In genomic region chr9:4739587-4740372, GRCh38 we compare ENCODE assay signal across 8 cellular contexts. TPM values are rescaled to one million over a fixed set of nuclear protein-coding genes. Genes with fewer than 3 reads are reported as not detected.
DNase-seq lines count a peak whose midpoint lies in the region; FAIRE-seq and TF ChIP-seq lines count a peak whose summit lies in the region.

No MANE protein-coding gene starts in this region.

- H3K27ac ChIP-seq in H1 (ENCODE audit: low read depth, low read length): no peak overlapping the region

- no peak overlapping the region for H2AFZ ChIP-seq in H1 (ENCODE audit: low read length)

- H3K4me3 ChIP-seq in H1 (ENCODE audit: extremely low read depth in 1 of 4, insufficient read depth in 2 of 4, low read depth in 3 of 4, low read length in 4 of 4): peak overlapping the region; percentile 58 to 87 (median 76)

- TF ChIP-seq POLR2A in H1 (IDR thresholded peaks at IDR 0.05; ENCODE audit: control extremely low read depth in 1 of 2, low read depth in 2 of 2, low read length in 2 of 2): no peak

- H3K4ac ChIP-seq in H1 (replicated peaks; ENCODE audit: insufficient read length, low read depth, low read length): no peak overlapping the region

- H2BK12ac ChIP-seq in H1 (ENCODE audit: low read depth, low read length): no peak overlapping the region

- no peak overlapping the region for H2AK5ac ChIP-seq in H1 (ENCODE audit: low read depth, low read length)

- 51% methylated on average over 21 of the region's 25 CpGs; no CpG with 5 or more reads in 1 of the 2 experiments for WGBS in H1 (ENCODE audit: extremely low coverage in 1 of 2, insufficient coverage in 1 of 2, insufficient read length in 1 of 2, insufficient replicate concordance in 2 of 2, low coverage in 1 of 2, low lambda C conversion rate in 2 of 2, missing lambda C conversion rate in 1 of 2), 2 experiments

- no peak overlapping the region; the same call in 1 of the 2 replicates for H3K18ac ChIP-seq in H1 (ENCODE audit: extremely low read depth, low read length)

- H3K4me2 ChIP-seq in H1 (ENCODE audit: insufficient read depth in 1 of 2, low read depth in 2 of 2, low read length in 2 of 2): peak overlapping the region; percentile 69 to 75

- no peak for TF ChIP-seq EP300 in H1 (IDR thresholded peaks at IDR 0.05; ENCODE audit: borderline replicate concordance in 1 of 2, low read depth in 2 of 2, low read length in 2 of 2)

- no peaks in the 10 kb centered on the region for H3K36me3 ChIP-seq in H1 (ENCODE audit: control insufficient read depth in 2 of 4, insufficient read depth in 4 of 4, low read length in 3 of 4)

- peaks cover 0 to 3% (median 0%) of the 10 kb centered on the region in 4 experiments; a peak in 4 of 7 replicates for H3K4me1 ChIP-seq in H1 (replicated peaks in 1 of 4; ENCODE audit: control insufficient read depth in 3 of 4, insufficient read depth in 4 of 4, low read length in 3 of 4)

- H2BK15ac ChIP-seq in H1 (ENCODE audit: low read length): no peak overlapping the region

- peaks cover 6% of the 10 kb centered on the region for H3K36me3 Mint-ChIP-seq in nephron (ENCODE audit: low read depth)

- no peaks in the 10 kb centered on the region for H3K9me3 Mint-ChIP-seq in nephron

- H4K5ac ChIP-seq in H1 (ENCODE audit: insufficient read length, low read depth, low read length): no peak overlapping the region

- no peaks in the 10 kb centered on the region for H3K27me3 Mint-ChIP-seq in nephron (ENCODE audit: low read depth)

- H4K91ac ChIP-seq in H1 (replicated peaks; ENCODE audit: insufficient read length, low read length): no peak overlapping the region

- peak overlapping the region in 2 of 4 experiments; percentile 52 to 65; a peak in 1 of 7 replicates for H3K9ac ChIP-seq in H1 (replicated peaks in 1 of 4; ENCODE audit: extremely low read depth in 1 of 4, low read depth in 3 of 4, low read length in 3 of 4)

- POLR2A ChIA-PET in H1 (lab: Charles Lee; ENCODE audit: partially characterized antibody): interaction anchor here (0.8 to 2.8 kb wide), 5 partner anchors 11 to 77 kb away, joined by 3 to 14 read pairs (median 5); partner anchors contain the start of genes PLPP6 and SPATA6L

- no peak overlapping the region for H3K56ac ChIP-seq in H1 (replicated peaks; ENCODE audit: insufficient read length, low read depth, low read length)

- H3K79me1 ChIP-seq in H1 (ENCODE audit: low read depth, low read length): no peaks in the 10 kb centered on the region; the same call in 1 of the 2 replicates

- no peak overlapping the region for H3K23ac ChIP-seq in H1 (ENCODE audit: insufficient read length)

- no peak overlapping the region for H2BK5ac ChIP-seq in H1 (ENCODE audit: low read depth, low read length)

- H3K79me2 ChIP-seq in H1 (ENCODE audit: control insufficient read depth in 1 of 2, insufficient read depth in 2 of 2, low read length in 2 of 2): peaks cover 0 to 24% of the 10 kb centered on the region in 2 experiments; a peak in 2 of 4 replicates

- TF ChIP-seq RAD21 in H1 (IDR thresholded peaks at IDR 0.05 in 1 of 2, conservative IDR thresholded peaks at IDR 0.05 in 1 of 2; ENCODE audit: low read depth in 2 of 2, low read length in 2 of 2): no peak

- CTCF ChIA-PET in H1 (lab: Charles Lee; ENCODE audit: partially characterized antibody): interaction anchor here (0.6 to 2.1 kb wide), 11 partner anchors 10 to 353 kb away, joined by 3 to 10 read pairs (median 4); partner anchors contain the start of genes JAK2 and SPATA6L

- FAIRE-seq in H1 (lab: Jason Lieb, UNC): no peak

- no peaks in the 10 kb centered on the region for H3K9me3 ChIP-seq in H1 (ENCODE audit: insufficient read depth in 2 of 2, low read depth in 1 of 2, low read length in 1 of 2)

- peaks cover 8% of the 10 kb centered on the region; the same call in 1 of the 2 replicates for H3K23me2 ChIP-seq in H1 (ENCODE audit: low read depth, low read length)

- H3K4me1 Mint-ChIP-seq in nephron: peaks cover 16% of the 10 kb centered on the region

- peak overlapping the region; percentile 86 to 97 (median 94) for H3K27ac Mint-ChIP-seq in nephron

- peak overlapping the region; percentile 89 to 95 (median 93) for H3K4me3 Mint-ChIP-seq in nephron

- no peaks in the 10 kb centered on the region for H3K27me3 ChIP-seq in H1 (replicated peaks in 1 of 4; ENCODE audit: control insufficient read depth in 3 of 4, extremely low read depth in 1 of 4, insufficient read depth in 3 of 4, low read length in 3 of 4)

- H3K14ac ChIP-seq in H1 (ENCODE audit: insufficient read length): no peak overlapping the region

- TF ChIP-seq CTCF in GM20000 (IDR thresholded peaks at IDR 0.05; ENCODE audit: extremely low read depth, missing control alignments) (no peak), H1 (IDR thresholded peaks at IDR 0.05; ENCODE audit: control extremely low read depth in 1 of 3, insufficient read depth in 1 of 3, low read depth in 1 of 3, low read length in 3 of 3) (no peak), nephron (IDR thresholded peaks at IDR 0.05; ENCODE audit: unreplicated experiment in 3 of 3) (no peak)

- DNase-seq in GM20000 (ENCODE audit: low spot score) (peak; percentile 43), RKO (ENCODE audit: low spot score) (peak; percentile 59), H1 (ENCODE audit: low read depth in 1 of 2, low spot score in 2 of 2) (no peak), NCI-H774 (lab: John Stamatoyannopoulos, UW) (no peak), NCI-H128 (lab: John Stamatoyannopoulos, UW; ENCODE audit: unreplicated experiment) (no peak), iPS-NIHi7 (ENCODE audit: extremely low spot score) (no peak)
- DNase-seq in effector CD8-positive, alpha-beta T cell (lab: John Stamatoyannopoulos, UW): no peak

- H4K20me1 ChIP-seq in H1 (replicated peaks in 1 of 2; ENCODE audit: control insufficient read depth in 1 of 2, insufficient read depth in 2 of 2, low read length in 2 of 2): peaks cover 0 to 1% of the 10 kb centered on the region in 2 experiments

- H2BK120ac ChIP-seq in H1 (replicated peaks; ENCODE audit: low read depth, low read length): no peak overlapping the region

- no peak overlapping the region for H2BK20ac ChIP-seq in H1 (ENCODE audit: low read length)

- H4K8ac ChIP-seq in H1 (ENCODE audit: extremely low read depth, insufficient read depth, low read length): no peak overlapping the region

TF ChIP-seq in H1, 55 proteins besides CTCF, POLR2A, EP300 and RAD21 (continues in another document):
- TF ChIP-seq CBX8 (IDR thresholded peaks at IDR 0.05; ENCODE audit: borderline replicate concordance, low read depth, low read length) (no peak), NRF1 (IDR thresholded peaks at IDR 0.05; ENCODE audit: low read depth, low read length) (no peak), HDAC2 (IDR thresholded peaks at IDR 0.05; ENCODE audit: borderline replicate concordance in 1 of 2, low read depth in 2 of 2, low read length in 2 of 2) (no peak), ZNF274 (IDR thresholded peaks at IDR 0.05; ENCODE audit: borderline replicate concordance, extremely low read depth, low read length) (no peak), MAFK (IDR thresholded peaks at IDR 0.05; ENCODE audit: low read depth, low read length) (no peak), PHF8 (conservative IDR thresholded peaks at IDR 0.05; ENCODE audit: low read depth, low read length) (no peak), RNF2 (IDR thresholded peaks at IDR 0.05; ENCODE audit: borderline replicate concordance, low read depth, low read length, missing control alignments, poor library complexity, severe bottlenecking) (no peak), SUZ12 (IDR thresholded peaks at IDR 0.05; ENCODE audit: low read length) (no peak), SIRT6 (IDR thresholded peaks at IDR 0.05; ENCODE audit: low read length) (no peak), BACH1 (IDR thresholded peaks at IDR 0.05; ENCODE audit: low read length) (no peak)
- TF ChIP-seq, protein P1, sequence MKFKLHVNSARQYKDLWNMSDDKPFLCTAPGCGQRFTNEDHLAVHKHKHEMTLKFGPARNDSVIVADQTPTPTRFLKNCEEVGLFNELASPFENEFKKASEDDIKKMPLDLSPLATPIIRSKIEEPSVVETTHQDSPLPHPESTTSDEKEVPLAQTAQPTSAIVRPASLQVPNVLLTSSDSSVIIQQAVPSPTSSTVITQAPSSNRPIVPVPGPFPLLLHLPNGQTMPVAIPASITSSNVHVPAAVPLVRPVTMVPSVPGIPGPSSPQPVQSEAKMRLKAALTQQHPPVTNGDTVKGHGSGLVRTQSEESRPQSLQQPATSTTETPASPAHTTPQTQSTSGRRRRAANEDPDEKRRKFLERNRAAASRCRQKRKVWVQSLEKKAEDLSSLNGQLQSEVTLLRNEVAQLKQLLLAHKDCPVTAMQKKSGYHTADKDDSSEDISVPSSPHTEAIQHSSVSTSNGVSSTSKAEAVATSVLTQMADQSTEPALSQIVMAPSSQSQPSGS (IDR thresholded peaks at IDR 0.05; ENCODE audit: low read length): no peak
- TF ChIP-seq, protein P2, sequence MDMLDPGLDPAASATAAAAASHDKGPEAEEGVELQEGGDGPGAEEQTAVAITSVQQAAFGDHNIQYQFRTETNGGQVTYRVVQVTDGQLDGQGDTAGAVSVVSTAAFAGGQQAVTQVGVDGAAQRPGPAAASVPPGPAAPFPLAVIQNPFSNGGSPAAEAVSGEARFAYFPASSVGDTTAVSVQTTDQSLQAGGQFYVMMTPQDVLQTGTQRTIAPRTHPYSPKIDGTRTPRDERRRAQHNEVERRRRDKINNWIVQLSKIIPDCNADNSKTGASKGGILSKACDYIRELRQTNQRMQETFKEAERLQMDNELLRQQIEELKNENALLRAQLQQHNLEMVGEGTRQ (IDR thresholded peaks at IDR 0.05; ENCODE audit: low read length): no peak

RNA-seq across cellular contexts. Expression of gene AK3, which starts 1.2 kb away (rescaled TPM):
- 23.9 and 30.0 TPM in 2 replicates for total RNA-seq in H1 (2021; fragmentation: NEBNext Ultra II Directional; extraction: Animal tissue kit (Norgen Biotek cat#: 25700))
- polyA plus RNA-seq in H1 (2011; rRNA removed): 7.8 and 8.9 TPM in 2 replicates
- polyA plus RNA-seq in H1 (2011; cell fraction: cytosol; rRNA removed): 15.0 TPM
- polyA plus RNA-seq in H1 (2011; cell fraction: nucleus; rRNA removed): 17.1 TPM
- polyA plus RNA-seq in H1 (2012, experiment 1 of 2): 13.0 to 17.0 TPM (median 14.2 TPM) in 4 replicates
- 1.9 TPM for polyA plus RNA-seq in H1 (2012, experiment 2 of 2)
- polyA plus RNA-seq in H1 (2013, experiment 1 of 2): 28.2 TPM
- polyA plus RNA-seq in H1 (2013, experiment 2 of 2): 26.4 TPM
- polyA minus RNA-seq in H1 (2011; rRNA and poly(A)+ RNA removed): 11.4 and 22.6 TPM in 2 replicates
- polyA minus RNA-seq in H1 (2011; cell fraction: cytosol; rRNA and poly(A)+ RNA removed): 31.0 TPM
- 45.6 TPM for polyA minus RNA-seq in H1 (2011; cell fraction: nucleus; rRNA and poly(A)+ RNA removed)

RNA-seq across cellular contexts. Expression of gene RCL1, which starts 53.0 kb away (rescaled TPM):
- total RNA-seq in H1 (2021; fragmentation: NEBNext Ultra II Directional; extraction: Animal tissue kit (Norgen Biotek cat#: 25700)): 29.5 and 29.7 TPM in 2 replicates
- polyA plus RNA-seq in H1 (2011; rRNA removed): 21.0 and 24.0 TPM in 2 replicates
- polyA plus RNA-seq in H1 (2011; cell fraction: cytosol; rRNA removed): 15.3 TPM
- polyA plus RNA-seq in H1 (2011; cell fraction: nucleus; rRNA removed): 45.5 TPM
- 19.5 to 21.1 TPM (median 20.6 TPM) in 4 replicates for polyA plus RNA-seq in H1 (2012, experiment 1 of 2)
- polyA plus RNA-seq in H1 (2012, experiment 2 of 2): 11.4 TPM
- 24.0 TPM for polyA plus RNA-seq in H1 (2013, experiment 1 of 2)
- 25.5 TPM for polyA plus RNA-seq in H1 (2013, experiment 2 of 2)
- polyA minus RNA-seq in H1 (2011; rRNA and poly(A)+ RNA removed): 36.2 and 40.4 TPM in 2 replicates
- polyA minus RNA-seq in H1 (2011; cell fraction: cytosol; rRNA and poly(A)+ RNA removed): 14.8 TPM
- 61.1 TPM for polyA minus RNA-seq in H1 (2011; cell fraction: nucleus; rRNA and poly(A)+ RNA removed)

Comparison
In these comparisons a context has a peak if more than half of its experiments do, and no peak if none do; other contexts are left out.
1. DNase-seq: peak in GM20000 (single experiment) and RKO (single experiment); none in H1 (0 of 2), NCI-H774 (single experiment), NCI-H128 (single experiment), effector CD8-positive, alpha-beta T cell (single experiment) and iPS-NIHi7 (single experiment).